In the genomic region with DNA sequence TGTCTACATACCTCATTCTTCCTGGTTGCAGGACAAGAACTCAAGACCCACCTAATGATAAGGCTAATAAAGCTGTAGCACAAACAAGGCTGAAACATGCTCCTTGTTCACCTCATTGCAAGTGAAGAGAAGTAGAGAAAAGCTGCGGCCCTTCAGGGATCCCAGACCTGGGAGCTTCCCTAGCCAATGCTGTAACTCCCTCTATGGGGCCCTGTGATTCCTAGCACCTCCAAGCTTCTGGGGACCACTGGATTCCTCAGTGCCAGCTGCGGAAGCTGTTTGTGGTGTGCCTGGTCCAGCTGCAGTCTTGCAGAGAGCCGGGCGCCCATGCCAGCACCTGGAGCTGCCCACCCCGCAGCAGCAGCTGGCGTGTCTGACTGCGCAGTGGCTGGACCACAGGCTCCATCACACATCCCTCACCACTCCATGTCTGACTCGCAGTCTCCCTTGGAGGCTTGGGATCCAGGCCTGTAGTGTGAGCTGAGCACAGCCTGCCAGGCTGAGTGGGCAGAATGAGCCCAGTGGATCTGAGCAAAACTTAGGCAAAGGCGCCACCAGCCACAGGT, we compare ENCODE assay signal across 22 cellular contexts.
"Had no signal": no experiment of that assay in that cellular context is flagged by ENCODE, and none has a peak within 500 bp of the region (broad histone marks: within the 10 kb centered on the region; RNA-seq: fewer than 3 reads in every experiment).

No MANE protein-coding gene starts in this region.

- H3K36me3 ChIP-seq: cardiac muscle cell, left lung, lower lobe of right lung, neutrophil, sigmoid colon, tibial nerve had no signal

- DNase-seq: cerebellar nuclear complex; dermis blood vessel endothelial cell; erythroblast; foreskin melanocyte; head of caudate nucleus; hippocampal formation; islet precursor cell; lower lobe of right lung; midbrain; psoas muscle; retina; sigmoid colon; stimulated activated CD4-positive, alpha-beta T cell treated with anti-CD3 and anti-CD28 coated beads, Interleukin-2, amount 100 ng/mL, for 24 hours; testis had no signal

- H3K4me3 Mint-ChIP-seq: memory B cell; nephron; stimulated activated naive CD8-positive, alpha-beta T cell treated with anti-CD3 and anti-CD28 coated beads, Interleukin-15, Interleukin-2, amounts not matched to agents 100 ng/mL and 50 ng/mL, for 24 hours had no signal

- H3K4me1 ChIP-seq: left lung, lower lobe of right lung, psoas muscle, sigmoid colon, testis had no signal

- H3K27me3 Mint-ChIP-seq: stimulated activated naive CD8-positive, alpha-beta T cell treated with anti-CD3 and anti-CD28 coated beads, Interleukin-15, Interleukin-2, amounts not matched to agents 100 ng/mL and 50 ng/mL, for 24 hours had no signal

- ATAC-seq: left lung, psoas muscle had no signal

- H3K27ac Mint-ChIP-seq: memory B cell; nephron; stimulated activated naive CD8-positive, alpha-beta T cell treated with anti-CD3 and anti-CD28 coated beads, Interleukin-15, Interleukin-2, amounts not matched to agents 100 ng/mL and 50 ng/mL, for 24 hours had no signal

- H3K4me3 ChIP-seq: cardiac muscle cell, left lung, lower lobe of right lung, psoas muscle, sigmoid colon, skin epidermis, testis, tibial nerve had no signal

- H3K9me3 ChIP-seq: left lung, lower lobe of right lung, neutrophil, psoas muscle, sigmoid colon, testis, tibial nerve had no signal

- H3K27me3 ChIP-seq: cardiac muscle cell, left lung, neutrophil, sigmoid colon, testis, tibial nerve had no signal

- H3K9me3 Mint-ChIP-seq: memory B cell; nephron; stimulated activated naive CD8-positive, alpha-beta T cell treated with anti-CD3 and anti-CD28 coated beads, Interleukin-15, Interleukin-2, amounts not matched to agents 100 ng/mL and 50 ng/mL, for 24 hours had no signal

- H3K4me1 Mint-ChIP-seq: nephron had no signal

- H3K36me3 Mint-ChIP-seq: memory B cell had no signal

- H3K27ac ChIP-seq: cardiac muscle cell, left lung, lower lobe of right lung, neutrophil, psoas muscle, sigmoid colon, skin epidermis, testis, tibial nerve had no signal
